13 cellular contexts compared by ENCODE assay signal in genomic region chr1:172442404-172442803, GRCh38. TPM values are rescaled to one million over a fixed set of nuclear protein-coding genes. Genes with fewer than 3 reads are reported as not detected.
A peak's percentile ranks its signal among the peaks of the same experiment; 100 is the strongest.
DNase-seq lines count a peak whose midpoint lies in the region; ATAC-seq and TF ChIP-seq lines count a peak whose summit lies in the region.
"Had no signal": no experiment of that assay in that cellular context is flagged by ENCODE, and none has a peak within 500 bp of the region (broad histone marks: within the 10 kb centered on the region; RNA-seq: fewer than 3 reads in every experiment).

No MANE protein-coding gene starts in this region.

- H3K4me2 ChIP-seq in OCI-LY1 (ENCODE audit: low read length), result peak overlapping the region; percentile 83; the same call in 1 of the 2 replicates
- peak overlapping the region; percentile 82 for H3K4me2 ChIP-seq in neural progenitor cell

- no peaks in the 10 kb centered on the region for H3K9me3 Mint-ChIP-seq in neural progenitor cell

- H2AFZ ChIP-seq in OCI-LY1 (ENCODE audit: low read length) (no peak overlapping the region), neural progenitor cell (replicated peaks) (no peak overlapping the region)

- H3K79me2 ChIP-seq in OCI-LY1 (ENCODE audit: insufficient read depth, low read length) (no peaks in the 10 kb centered on the region), neural progenitor cell (ENCODE audit: low read depth) (peaks cover 31% of the 10 kb centered on the region)

- H3K9me3 ChIP-seq in ES-I3 (ENCODE audit: control insufficient read depth, insufficient read depth, low read length), result no peaks in the 10 kb centered on the region; the same call in 1 of the 2 replicates
- H3K9me3 ChIP-seq in OCI-LY1 (ENCODE audit: low read length), result no peaks in the 10 kb centered on the region
- no peaks in the 10 kb centered on the region for H3K9me3 ChIP-seq in neural progenitor cell (ENCODE audit: low read depth)
- H3K9me3 ChIP-seq in A673 (ENCODE audit: low read depth, low read length, poor library complexity, severe bottlenecking), result no peaks in the 10 kb centered on the region

- no peak overlapping the region for H3K27ac ChIP-seq in OCI-LY1 (ENCODE audit: low read depth, low read length, poor library complexity, severe bottlenecking)
- H3K27ac ChIP-seq in neural progenitor cell, result no peak overlapping the region
- H3K27ac ChIP-seq in A673 (ENCODE audit: low read depth, low read length, poor library complexity, severe bottlenecking), result no peak overlapping the region

- H4K20me1 ChIP-seq in OCI-LY1 (ENCODE audit: insufficient read depth, low read length) (no peaks in the 10 kb centered on the region), neural progenitor cell (ENCODE audit: low read depth) (peaks cover 4% of the 10 kb centered on the region)

- no peaks in the 10 kb centered on the region for H3K9me2 ChIP-seq in OCI-LY1 (ENCODE audit: low read depth, low read length)

- no peaks in the 10 kb centered on the region for H3K27me3 ChIP-seq in OCI-LY1 (ENCODE audit: insufficient read depth, low read length)
- H3K27me3 ChIP-seq in neural progenitor cell, result no peaks in the 10 kb centered on the region
- H3K27me3 ChIP-seq in A673 (replicated peaks; ENCODE audit: insufficient read depth, low read depth, low read length, poor library complexity), result no peaks in the 10 kb centered on the region

- peaks cover 17% of the 10 kb centered on the region for H3K4me1 Mint-ChIP-seq in neural progenitor cell

- POLR2A ChIA-PET in A673 (lab: Charles Lee; ENCODE audit: low non-redundant PET), result no interaction called here

- H3K9ac ChIP-seq in ES-I3 (ENCODE audit: low read depth, low read length) (0 out of 2 replicates have a peak overlapping the region, but pooled peaks have one; percentile 87), OCI-LY1 (ENCODE audit: low read length) (no peak overlapping the region), neural progenitor cell (no peak overlapping the region)

- TF ChIP-seq CTCF in OCI-LY1 (IDR thresholded peaks at IDR 0.05; ENCODE audit: low read length) (no peak), neural progenitor cell (IDR thresholded peaks at IDR 0.05) (no peak), A673 (conservative IDR thresholded peaks at IDR 0.05; ENCODE audit: low read depth, low read length) (no peak)

- no peak overlapping the region for H3K27ac Mint-ChIP-seq in neural progenitor cell

- peak overlapping the region; percentile 95 for H3K4me3 Mint-ChIP-seq in neural progenitor cell

- H3F3A ChIP-seq in OCI-LY1 (ENCODE audit: insufficient read depth, low read length) (no peaks in the 10 kb centered on the region), neural progenitor cell (ENCODE audit: low read depth) (no peaks in the 10 kb centered on the region)

- peak overlapping the region; percentile 72 for H3K4me3 ChIP-seq in OCI-LY1 (ENCODE audit: low read depth, low read length, poor library complexity, severe bottlenecking)
- H3K4me3 ChIP-seq in neural progenitor cell, result peak overlapping the region; percentile 85
- no peak overlapping the region for H3K4me3 ChIP-seq in A673 (ENCODE audit: low read depth, low read length, poor library complexity, severe bottlenecking)

- H3K36me3 ChIP-seq in ES-I3 (ENCODE audit: insufficient read depth, low read length) (no peaks in the 10 kb centered on the region; the same call in 1 of the 2 replicates), OCI-LY1 (ENCODE audit: insufficient read depth, low read length) (peaks cover 16% of the 10 kb centered on the region), neural progenitor cell (no peaks in the 10 kb centered on the region), A673 (ENCODE audit: insufficient read depth, low read length, poor library complexity, severe bottlenecking) (peaks cover 6% of the 10 kb centered on the region)

- peaks cover 26% of the 10 kb centered on the region for H3K36me3 Mint-ChIP-seq in neural progenitor cell

- no TSS peak for BruUV-seq in A673 (replicated peaks; lab: Mats Ljungman, UMichigan)

- intact Hi-C loops in A673 (cut with micrococcal nuclease; ENCODE audit: unreplicated experiment), result no loop called here

- DNase-seq in dermis microvascular lymphatic vessel endothelial cell (ENCODE audit: low read depth in 2 of 2) (peak; percentile 43 to 58), neural progenitor cell (ENCODE audit: low spot score) (no peak), A673 (ENCODE audit: low spot score) (no peak), HuH-7.5 (ENCODE audit: low spot score) (no peak), nucleus accumbens (lab: John Stamatoyannopoulos, UW) (no peak)
- DNase-seq: DMS79; NCI-H1436; stimulated activated CD4-positive, alpha-beta T cell treated with anti-CD3 and anti-CD28 coated beads, Interleukin-2, amount 100 ng/mL, for 24 hours had no signal

- no peak for ATAC-seq in GM19463 (IDR thresholded peaks at IDR 0.05; ENCODE audit: unreplicated experiment)

- peaks cover 2% of the 10 kb centered on the region for H3K27me3 Mint-ChIP-seq in neural progenitor cell (ENCODE audit: insufficient read depth, low read depth)

- CTCF ChIA-PET in A673 (lab: Charles Lee), result interaction anchor here (0.6 kb wide), 1 partner anchor 62 kb away, joined by 6 read pairs; no protein-coding TSS in a partner anchor

- H3K4me1 ChIP-seq in ES-I3 (ENCODE audit: insufficient read depth, low read length), result peaks cover 3% of the 10 kb centered on the region; the same call in 1 of the 2 replicates
- peaks cover 17% of the 10 kb centered on the region for H3K4me1 ChIP-seq in OCI-LY1 (ENCODE audit: insufficient read depth, low read length, severe bottlenecking)
- peaks cover 9% of the 10 kb centered on the region for H3K4me1 ChIP-seq in neural progenitor cell
- peaks cover 6% of the 10 kb centered on the region for H3K4me1 ChIP-seq in A673 (ENCODE audit: insufficient read depth, low read length, poor library complexity, severe bottlenecking)

RNA-seq across cellular contexts. Expression of gene PIGC, which starts 1.5 kb away (rescaled TPM):
- total RNA-seq in dermis microvascular lymphatic vessel endothelial cell (13.5 and 19.6 TPM in 2 replicates), neural progenitor cell (ENCODE audit: low replicate concordance) (35.4 and 39.4 TPM in 2 replicates), A673 (2021) (21.0 and 23.6 TPM in 2 replicates)

RNA-seq across cellular contexts. Expression of gene C1orf105, which starts 21.9 kb away (rescaled TPM):
- not detected in 2 replicates for total RNA-seq in dermis microvascular lymphatic vessel endothelial cell
- 0.34 TPM in 1 of 2 replicates, not detected in the other for total RNA-seq in neural progenitor cell (ENCODE audit: low replicate concordance)
- not detected in 2 replicates for total RNA-seq in A673 (2021)
- total RNA-seq: HT1080, SK-MEL-5 had no signal

Comparison
In these comparisons a context has a peak if more than half of its experiments do, and no peak if none do; other contexts are left out.
1. DNase-seq: peak in dermis microvascular lymphatic vessel endothelial cell (2 of 2); none in neural progenitor cell (single experiment), A673 (single experiment), HuH-7.5 (single experiment) and nucleus accumbens (0 of 56).